1 cellular context compared by ENCODE assay signal in genomic region chr5:115695290-115695689, GRCh38.
TF ChIP-seq lines count a peak whose summit lies in the region.

No MANE protein-coding gene starts in this region.

TF ChIP-seq in GM23338, 12 proteins besides CTCF, POLR2A, EP300 and RAD21 (continued from another document):
- TF ChIP-seq ETS1 (IDR thresholded peaks at IDR 0.05) (no peak), NANOG (IDR thresholded peaks at IDR 0.05; ENCODE audit: borderline replicate concordance) (no peak), ZNF462 (CRISPR knock-in tag; IDR thresholded peaks at IDR 0.05) (no peak), EZH2 (IDR thresholded peaks at IDR 0.05; ENCODE audit: low read depth, unreplicated experiment) (no peak), JUNB (IDR thresholded peaks at IDR 0.05; ENCODE audit: unreplicated experiment) (no peak), POLR2AphosphoS5 (IDR thresholded peaks at IDR 0.05; ENCODE audit: low read depth) (no peak), STAT1 (IDR thresholded peaks at IDR 0.05; ENCODE audit: unreplicated experiment) (no peak), EZH2phosphoT487 (IDR thresholded peaks at IDR 0.05; ENCODE audit: unreplicated experiment) (no peak), ZNF331 (CRISPR knock-in tag; IDR thresholded peaks at IDR 0.05; ENCODE audit: low read depth) (no peak), REST (IDR thresholded peaks at IDR 0.05; ENCODE audit: unreplicated experiment) (no peak), ZNF114 (CRISPR knock-in tag; IDR thresholded peaks at IDR 0.05) (no peak)
